ENCODE assay signal across 8 cellular contexts in genomic region chr2:26244479-26245230, GRCh38. TPM values are rescaled to one million over a fixed set of nuclear protein-coding genes. Genes with fewer than 3 reads are reported as not detected.
DNase-seq lines count a peak whose midpoint lies in the region; ATAC-seq, FAIRE-seq and TF ChIP-seq lines count a peak whose summit lies in the region.

Gene HADHA (minus strand): TSS chr2:26244632. CDS start chr2:26244596, 36 bp downstream.
Gene HADHB (plus strand): TSS chr2:26244939. CDS start chr2:26254255, 9,316 bp downstream.

- no peak for FAIRE-seq in D721Med (lab: Jason Lieb, UNC)

- H3K4me3 ChIP-seq in HUES6 (ENCODE audit: low read depth, low read length) (peak within 1 kb of the TSS; percentile 86), OCI-LY3 (ENCODE audit: low read length) (peak within 1 kb of the TSS; percentile 88), mononuclear cell (ENCODE audit: low read length) (peak within 1 kb of the TSS; percentile 97)

- H3K27me3 ChIP-seq in HUES6 (ENCODE audit: control insufficient read depth, insufficient read depth, low read length) (no peaks in the 10 kb centered on the region), OCI-LY3 (ENCODE audit: low read depth, low read length) (no peaks in the 10 kb centered on the region), mononuclear cell (ENCODE audit: insufficient read depth, low read length) (no peaks in the 10 kb centered on the region)

- peak within 1 kb of the TSS; percentile 97 for H3K9ac ChIP-seq in HUES6 (ENCODE audit: low read length)
- H3K9ac ChIP-seq in OCI-LY3 (ENCODE audit: low read length): peak within 1 kb of the TSS; percentile 81

- H3K27ac ChIP-seq in HUES6 (ENCODE audit: low read depth, low read length) (peak within 1 kb of the TSS; percentile 97), OCI-LY3 (ENCODE audit: low read length) (peak within 1 kb of the TSS; percentile 82)

- H3K36me3 ChIP-seq in HUES6 (ENCODE audit: control insufficient read depth, insufficient read depth, low read length) (no peaks in the 10 kb centered on the region), OCI-LY3 (replicated peaks; ENCODE audit: low read depth, low read length) (no peaks in the 10 kb centered on the region)

- TF ChIP-seq CTCF in D721Med (IDR thresholded peaks at IDR 0.05; ENCODE audit: insufficient read depth, missing control alignments) (peak; percentile 18), OCI-LY3 (IDR thresholded peaks at IDR 0.05; ENCODE audit: low read depth, low read length) (peak; percentile 14)

- H2AFZ ChIP-seq in OCI-LY3 (ENCODE audit: low read depth, low read length): peak within 1 kb of the TSS; percentile 85

- H3K9me3 ChIP-seq in HUES6 (ENCODE audit: control insufficient read depth, insufficient read depth, low read depth, low read length) (no peaks in the 10 kb centered on the region), OCI-LY3 (ENCODE audit: insufficient read depth, low read length) (no peaks in the 10 kb centered on the region), mononuclear cell (ENCODE audit: low read depth, low read length) (no peaks in the 10 kb centered on the region)

- no peaks in the 10 kb centered on the region for H4K20me1 ChIP-seq in OCI-LY3 (ENCODE audit: insufficient read depth, low read length)

- H3K4me1 ChIP-seq in HUES6 (ENCODE audit: control insufficient read depth, insufficient read depth, low read length) (peaks cover 6% of the 10 kb centered on the region), OCI-LY3 (ENCODE audit: low read length) (peaks cover 35% of the 10 kb centered on the region), mononuclear cell (ENCODE audit: insufficient read depth, low read length) (peaks cover 59% of the 10 kb centered on the region)

- peak within 1 kb of the TSS; percentile 78 for H3K4me2 ChIP-seq in OCI-LY3 (ENCODE audit: low read length)

- ATAC-seq in GM21390 (IDR thresholded peaks at IDR 0.05; ENCODE audit: unreplicated experiment): peak; percentile 59

- DNase-seq in D721Med (ENCODE audit: insufficient read length, low spot score): no peak
- peak; percentile 91 for DNase-seq in activated CD8-positive, alpha-beta memory T cell treated with anti-CD3 and anti-CD28 coated beads, Interleukin-2, amount 50 U/mL, for 48 hours
- DNase-seq in epidermal melanocyte (ENCODE audit: insufficient read length, low spot score): peak; percentile 65
- peak; percentile 61 to 65 for DNase-seq in stimulated activated CD8-positive, alpha-beta memory T cell treated with anti-CD3 and anti-CD28 coated beads, Interleukin-4, amount 100 ng/mL, for 1 hour (ENCODE audit: low read depth in 2 of 2, low spot score in 1 of 2)

- peaks cover 96% of the 10 kb centered on the region for H3K79me2 ChIP-seq in OCI-LY3 (ENCODE audit: low read length)

RNA-seq across cellular contexts. Expression of gene HADHA, which starts in this region (rescaled TPM):
- total RNA-seq in mononuclear cell: 116 TPM

RNA-seq across cellular contexts. Expression of gene HADHB, which starts in this region (rescaled TPM):
- 60.0 TPM for total RNA-seq in mononuclear cell
